In genomic region chr11:10556590-10556989, GRCh38 we compare ENCODE assay signal across 26 cellular contexts. TPM values are rescaled to one million over a fixed set of nuclear protein-coding genes. Genes with fewer than 3 reads are reported as not detected.
DNase-seq lines count a peak whose midpoint lies in the region; ATAC-seq and TF ChIP-seq lines count a peak whose summit lies in the region.
"Had no signal": no experiment of that assay in that cellular context is flagged by ENCODE, and none has a peak within 500 bp of the region (broad histone marks: within the 10 kb centered on the region; RNA-seq: fewer than 3 reads in every experiment).

No MANE protein-coding gene starts in this region.

- H3K36me3 ChIP-seq in PC-3 (ENCODE audit: low read depth, low read length), result no peaks in the 10 kb centered on the region
- H3K36me3 ChIP-seq in prostate gland, result no peaks in the 10 kb centered on the region

- CTCF ChIA-PET in activated CD4-positive, alpha-beta T cell treated with anti-CD3 and anti-CD28 coated beads, Interleukin-2, amount 10 ng/mL, durations not matched to agents 7 days and 5 days (lab: Charles Lee), result interaction anchor here (1.7 kb wide), 1 partner anchor 16 kb away, joined by 10 read pairs; the partner anchor contains the start of gene RNF141
- CTCF ChIA-PET in PC-3 (lab: Charles Lee), result no interaction called here
- CTCF ChIA-PET in RWPE1 (lab: Yijun Ruan, JAX), result interaction anchor here (0.7 kb wide), 1 partner anchor 108 kb away, joined by 4 read pairs; no protein-coding TSS in a partner anchor

- H3K27ac ChIP-seq in PC-3 (ENCODE audit: low read length) (no peak overlapping the region), RWPE1 (no peak overlapping the region), prostate gland (no peak overlapping the region)

- H3K36me3 Mint-ChIP-seq in activated CD4-positive, alpha-beta T cell treated with anti-CD3 and anti-CD28 coated beads, Interleukin-2, amount 10 ng/mL, durations not matched to agents 7 days and 5 days (ENCODE audit: low read depth), result no peaks in the 10 kb centered on the region

- no peaks in the 10 kb centered on the region for H3F3A ChIP-seq in PC-3 (ENCODE audit: low read length, unreplicated experiment)

- no peak overlapping the region for H3K4me3 ChIP-seq in PC-3 (ENCODE audit: low read length)
- H3K4me3 ChIP-seq in prostate gland, result no peak overlapping the region
- H3K4me3 ChIP-seq: GM12878 had no signal

- BruUV-seq in PC-3 (replicated peaks; lab: Mats Ljungman, UMichigan), result no TSS peak

- intact Hi-C loops in PC-3 (cut with micrococcal nuclease) (no loop called here), prostate gland (cut with DNase I) (no loop called here)

- H3K9me2 ChIP-seq in PC-3 (replicated peaks; ENCODE audit: low read length), result no peaks in the 10 kb centered on the region

- no peak for DNase-seq in activated CD4-positive, alpha-beta T cell treated with anti-CD3 and anti-CD28 coated beads, Interleukin-2, amount 10 ng/mL, durations not matched to agents 7 days and 5 days
- DNase-seq in activated CD4-positive, alpha-beta T cell treated with anti-CD3 and anti-CD28 coated beads, Interleukin-2, amount 50 U/mL, for 1 hour, result no peak
- DNase-seq in PC-3 (peak; percentile 53), RWPE1 (ENCODE audit: low spot score) (no peak), prostate gland (ENCODE audit: low spot score) (no peak)
- DNase-seq: 8988T; DMS79; EL; GDM1; H7; HFFc6; KG1; NCI-H1048; NCI-H1417; NCI-H1694; NCI-H2029 treated with DMSO at 0.1 percent for 48 hours; NCI-H446 treated with DMSO at 0.1 percent for 48 hours; NCI-H526; NCI-H82; NK-92 treated with Interleukin-12 subunit alpha and Interleukin-12 subunit beta, amount 100 ng/mL, for 24 hours; RPMI8226; SHP77 had no signal

- no peaks in the 10 kb centered on the region for H3K79me2 ChIP-seq in PC-3 (ENCODE audit: low read length)

- WGBS in prostate gland, result 33% methylated on average over 1 of the region's 1 CpG

- H3K27ac Mint-ChIP-seq in activated CD4-positive, alpha-beta T cell treated with anti-CD3 and anti-CD28 coated beads, Interleukin-2, amount 10 ng/mL, durations not matched to agents 7 days and 5 days, result peak overlapping the region; percentile 57
- H3K27ac Mint-ChIP-seq: HFFc6 had no signal

- H3K4me3 Mint-ChIP-seq in activated CD4-positive, alpha-beta T cell treated with anti-CD3 and anti-CD28 coated beads, Interleukin-2, amount 10 ng/mL, durations not matched to agents 7 days and 5 days, result no peak overlapping the region
- H3K4me3 Mint-ChIP-seq: HFFc6 had no signal

- H3K27me3 ChIP-seq in PC-3 (ENCODE audit: low read length) (no peaks in the 10 kb centered on the region), prostate gland (replicated peaks; ENCODE audit: insufficient read depth) (no peaks in the 10 kb centered on the region)

- H3K9me3 ChIP-seq in PC-3 (ENCODE audit: low read length), result no peaks in the 10 kb centered on the region
- H3K9me3 ChIP-seq in prostate gland, result no peaks in the 10 kb centered on the region

- H3K4me1 Mint-ChIP-seq in activated CD4-positive, alpha-beta T cell treated with anti-CD3 and anti-CD28 coated beads, Interleukin-2, amount 10 ng/mL, durations not matched to agents 7 days and 5 days, result no peaks in the 10 kb centered on the region

- H3K27me3 Mint-ChIP-seq in activated CD4-positive, alpha-beta T cell treated with anti-CD3 and anti-CD28 coated beads, Interleukin-2, amount 10 ng/mL, durations not matched to agents 7 days and 5 days, result peaks cover 18% of the 10 kb centered on the region

- TF ChIP-seq POLR2A in prostate gland (IDR thresholded peaks at IDR 0.05), result no peak
- no peak for TF ChIP-seq POLR2A in GM18505 (IDR thresholded peaks at IDR 0.05; ENCODE audit: borderline replicate concordance, extremely low read depth, insufficient read depth, insufficient read length)

- H2AFZ ChIP-seq in PC-3 (ENCODE audit: low read length), result no peak overlapping the region

- H3K9me3 Mint-ChIP-seq in activated CD4-positive, alpha-beta T cell treated with anti-CD3 and anti-CD28 coated beads, Interleukin-2, amount 10 ng/mL, durations not matched to agents 7 days and 5 days, result no peaks in the 10 kb centered on the region

- TF ChIP-seq CTCF in PC-3 (conservative IDR thresholded peaks at IDR 0.05; ENCODE audit: low read depth, low read length), result no peak
- TF ChIP-seq CTCF in RWPE1 (conservative IDR thresholded peaks at IDR 0.05; ENCODE audit: low read depth), result no peak
- TF ChIP-seq CTCF in prostate gland (IDR thresholded peaks at IDR 0.05), result no peak

- H4K20me1 ChIP-seq in PC-3 (ENCODE audit: low read length), result no peaks in the 10 kb centered on the region

- H3K4me2 ChIP-seq in PC-3 (ENCODE audit: low read length), result no peak overlapping the region

- H3K9ac ChIP-seq in PC-3 (ENCODE audit: low read length), result no peak overlapping the region

- ATAC-seq in PC-3 (no peak), esophagus mucosa (peak; percentile 48), GM18505 (IDR thresholded peaks at IDR 0.05; ENCODE audit: unreplicated experiment) (no peak)
- ATAC-seq: GM12878 had no signal

- POLR2A ChIA-PET in activated CD4-positive, alpha-beta T cell treated with anti-CD3 and anti-CD28 coated beads, Interleukin-2, amount 10 ng/mL, durations not matched to agents 7 days and 5 days (lab: Charles Lee), result no interaction called here
- POLR2A ChIA-PET in PC-3 (lab: Charles Lee; ENCODE audit: unreplicated experiment), result no interaction called here
- POLR2A ChIA-PET in RWPE1 (lab: Yijun Ruan, JAX; ENCODE audit: low non-redundant PET), result no interaction called here

- H3K4me1 ChIP-seq in PC-3 (ENCODE audit: insufficient read depth, low read length) (peaks cover 26% of the 10 kb centered on the region), prostate gland (replicated peaks) (no peaks in the 10 kb centered on the region)

RNA-seq across cellular contexts. Expression of gene LYVE1, which starts 11.9 kb away (rescaled TPM):
- not detected for total RNA-seq in activated CD4-positive, alpha-beta T cell treated with anti-CD3 and anti-CD28 coated beads, Interleukin-2, amount 10 ng/mL, durations not matched to agents 7 days and 5 days
- not detected in 2 replicates for total RNA-seq in PC-3 (2014; rRNA removed)
- 2.7 TPM for total RNA-seq in esophagus mucosa
- total RNA-seq in prostate gland, result 1 to 10 TPM; 2.5 to 9.8 TPM
- total RNA-seq: SK-MEL-5 had no signal

RNA-seq across cellular contexts. Expression of gene RNF141, which starts 15.6 kb away (rescaled TPM):
- total RNA-seq in activated CD4-positive, alpha-beta T cell treated with anti-CD3 and anti-CD28 coated beads, Interleukin-2, amount 10 ng/mL, durations not matched to agents 7 days and 5 days, result 10 to 100 TPM; 10.3 to 11.6 TPM
- total RNA-seq in PC-3 (2014; rRNA removed), result 12.6 and 13.8 TPM in 2 replicates
- 69.5 TPM for total RNA-seq in esophagus mucosa
- total RNA-seq in prostate gland, result 10 to 100 TPM; 52.9 to 66.2 TPM
